Comparison of ENCODE assay signal across 8 cellular contexts in genomic region chr7:104980969-104981670, GRCh38. TPM values are rescaled to one million over a fixed set of nuclear protein-coding genes. Genes with fewer than 3 reads are reported as not detected.
DNase-seq lines count a peak whose midpoint lies in the region; ATAC-seq and TF ChIP-seq lines count a peak whose summit lies in the region.

No MANE protein-coding gene starts in this region.

- no peak overlapping the region for H2AFZ ChIP-seq in parathyroid adenoma

- H3K4me2 ChIP-seq in parathyroid adenoma (ENCODE audit: low read length) = no peak overlapping the region

- TF ChIP-seq POLR2A in esophagus squamous epithelium (IDR thresholded peaks at IDR 0.05) = no peak

- TF ChIP-seq CTCF in cardiac muscle cell (IDR thresholded peaks at IDR 0.05; ENCODE audit: low read depth, low read length) (peak; percentile 54), esophagus squamous epithelium (IDR thresholded peaks at IDR 0.05) (peak; percentile 60 to 84 (median 75)), parathyroid adenoma (IDR thresholded peaks at IDR 0.05) (peak; percentile 79)

- H3K4me3 ChIP-seq in cardiac muscle cell = no peak overlapping the region
- H3K4me3 ChIP-seq in esophagus squamous epithelium = no peak overlapping the region
- no peak overlapping the region for H3K4me3 ChIP-seq in parathyroid adenoma (ENCODE audit: low read depth, low read length)

- no peak overlapping the region for H3K9ac ChIP-seq in parathyroid adenoma

- H3K9me3 ChIP-seq in cardiac muscle cell (ENCODE audit: low read depth) (no peaks in the 10 kb centered on the region), esophagus squamous epithelium (no peaks in the 10 kb centered on the region), parathyroid adenoma (ENCODE audit: control insufficient read depth, low read length) (no peaks in the 10 kb centered on the region)

- peaks cover 39% of the 10 kb centered on the region for H3K4me1 ChIP-seq in cardiac muscle cell (ENCODE audit: low read depth)
- H3K4me1 ChIP-seq in esophagus squamous epithelium = peaks cover 40 to 74% (median 73%) of the 10 kb centered on the region in 3 donors
- H3K4me1 ChIP-seq in parathyroid adenoma = peaks cover 20% of the 10 kb centered on the region

- peak overlapping the region; percentile 94 for H3K27ac ChIP-seq in cardiac muscle cell
- H3K27ac ChIP-seq in esophagus squamous epithelium = peak overlapping the region; percentile 42 to 99 (median 92)
- no peak overlapping the region for H3K27ac ChIP-seq in parathyroid adenoma

- H3K79me2 ChIP-seq in parathyroid adenoma = peaks cover 6% of the 10 kb centered on the region

- peak; percentile 66 to 81 for DNase-seq in cardiac muscle cell (ENCODE audit: low read depth in 1 of 2, low spot score in 1 of 2)
- DNase-seq in Right ventricle myocardium superior = no peak
- DNase-seq in NCI-H1105 (lab: John Stamatoyannopoulos, UW) = peak; percentile 76
- peak; percentile 68 for DNase-seq in SKM-1 treated with dmso at 0.1 percent for 144 hours (lab: John Stamatoyannopoulos, UW; ENCODE audit: unreplicated experiment)
- no peak for DNase-seq in esophagus squamous epithelium (lab: John Stamatoyannopoulos, UW)
- no peak for DNase-seq in effector CD8-positive, alpha-beta T cell (lab: John Stamatoyannopoulos, UW)

- no peaks in the 10 kb centered on the region for H3K27me3 ChIP-seq in cardiac muscle cell
- no peaks in the 10 kb centered on the region for H3K27me3 ChIP-seq in esophagus squamous epithelium
- H3K27me3 ChIP-seq in parathyroid adenoma (ENCODE audit: control insufficient read depth, insufficient read depth, low read length) = no peaks in the 10 kb centered on the region

- ATAC-seq in Right ventricle myocardium superior (ENCODE audit: poor library complexity) (no peak), HG02885 (IDR thresholded peaks at IDR 0.05; ENCODE audit: poor library complexity, unreplicated experiment) (no peak)

- H3K36me3 ChIP-seq in cardiac muscle cell (no peaks in the 10 kb centered on the region), esophagus squamous epithelium (peaks cover 0 to under 1% (median 0%) of the 10 kb centered on the region in 3 donors), parathyroid adenoma (ENCODE audit: control insufficient read depth, insufficient read depth, low read length) (no peaks in the 10 kb centered on the region)

- WGBS in esophagus squamous epithelium, 2 donors = 21 to 29% methylated on average over 4 of the region's 4 CpGs

- intact Hi-C loops in Right ventricle myocardium superior (cut with DNase I) (no loop called here), esophagus squamous epithelium (cut with DNase I) (loop anchor here (10.0 kb wide), 1 partner anchor 544 kb away; the partner anchor contains the start of gene PUS7)

RNA-seq across cellular contexts. Expression of gene KMT2E, which starts 32.9 kb away (rescaled TPM):
- total RNA-seq in cardiac muscle cell (59.1 and 78.4 TPM in 2 replicates), Right ventricle myocardium superior (35.1 TPM), esophagus squamous epithelium (10 to 100 TPM; 37.2 to 80.5 (median 54.4) TPM)
- 131 and 152 TPM in 2 replicates for polyA plus RNA-seq in cardiac muscle cell

Comparison
In these comparisons a context has a peak if more than half of its experiments do, and no peak if none do; other contexts are left out.
1. DNase-seq: peak in cardiac muscle cell (2 of 2), NCI-H1105 (single experiment) and SKM-1 treated with dmso at 0.1 percent for 144 hours (single experiment); none in Right ventricle myocardium superior (single experiment), esophagus squamous epithelium (single experiment) and effector CD8-positive, alpha-beta T cell (single experiment).
2. Peak in every context shown above with its lines, with median percentiles within 50 percentile points of each other: CTCF ChIP-seq.